Comparison of ENCODE assay signal across 1 cellular context in genomic region chr6:93581371-93581770, GRCh38.
TF ChIP-seq lines count a peak whose summit lies in the region.

No MANE protein-coding gene starts in this region.

TF ChIP-seq in GM23338, 12 proteins besides CTCF, POLR2A, EP300 and RAD21 (continued from another document):
- TF ChIP-seq, protein P1, sequence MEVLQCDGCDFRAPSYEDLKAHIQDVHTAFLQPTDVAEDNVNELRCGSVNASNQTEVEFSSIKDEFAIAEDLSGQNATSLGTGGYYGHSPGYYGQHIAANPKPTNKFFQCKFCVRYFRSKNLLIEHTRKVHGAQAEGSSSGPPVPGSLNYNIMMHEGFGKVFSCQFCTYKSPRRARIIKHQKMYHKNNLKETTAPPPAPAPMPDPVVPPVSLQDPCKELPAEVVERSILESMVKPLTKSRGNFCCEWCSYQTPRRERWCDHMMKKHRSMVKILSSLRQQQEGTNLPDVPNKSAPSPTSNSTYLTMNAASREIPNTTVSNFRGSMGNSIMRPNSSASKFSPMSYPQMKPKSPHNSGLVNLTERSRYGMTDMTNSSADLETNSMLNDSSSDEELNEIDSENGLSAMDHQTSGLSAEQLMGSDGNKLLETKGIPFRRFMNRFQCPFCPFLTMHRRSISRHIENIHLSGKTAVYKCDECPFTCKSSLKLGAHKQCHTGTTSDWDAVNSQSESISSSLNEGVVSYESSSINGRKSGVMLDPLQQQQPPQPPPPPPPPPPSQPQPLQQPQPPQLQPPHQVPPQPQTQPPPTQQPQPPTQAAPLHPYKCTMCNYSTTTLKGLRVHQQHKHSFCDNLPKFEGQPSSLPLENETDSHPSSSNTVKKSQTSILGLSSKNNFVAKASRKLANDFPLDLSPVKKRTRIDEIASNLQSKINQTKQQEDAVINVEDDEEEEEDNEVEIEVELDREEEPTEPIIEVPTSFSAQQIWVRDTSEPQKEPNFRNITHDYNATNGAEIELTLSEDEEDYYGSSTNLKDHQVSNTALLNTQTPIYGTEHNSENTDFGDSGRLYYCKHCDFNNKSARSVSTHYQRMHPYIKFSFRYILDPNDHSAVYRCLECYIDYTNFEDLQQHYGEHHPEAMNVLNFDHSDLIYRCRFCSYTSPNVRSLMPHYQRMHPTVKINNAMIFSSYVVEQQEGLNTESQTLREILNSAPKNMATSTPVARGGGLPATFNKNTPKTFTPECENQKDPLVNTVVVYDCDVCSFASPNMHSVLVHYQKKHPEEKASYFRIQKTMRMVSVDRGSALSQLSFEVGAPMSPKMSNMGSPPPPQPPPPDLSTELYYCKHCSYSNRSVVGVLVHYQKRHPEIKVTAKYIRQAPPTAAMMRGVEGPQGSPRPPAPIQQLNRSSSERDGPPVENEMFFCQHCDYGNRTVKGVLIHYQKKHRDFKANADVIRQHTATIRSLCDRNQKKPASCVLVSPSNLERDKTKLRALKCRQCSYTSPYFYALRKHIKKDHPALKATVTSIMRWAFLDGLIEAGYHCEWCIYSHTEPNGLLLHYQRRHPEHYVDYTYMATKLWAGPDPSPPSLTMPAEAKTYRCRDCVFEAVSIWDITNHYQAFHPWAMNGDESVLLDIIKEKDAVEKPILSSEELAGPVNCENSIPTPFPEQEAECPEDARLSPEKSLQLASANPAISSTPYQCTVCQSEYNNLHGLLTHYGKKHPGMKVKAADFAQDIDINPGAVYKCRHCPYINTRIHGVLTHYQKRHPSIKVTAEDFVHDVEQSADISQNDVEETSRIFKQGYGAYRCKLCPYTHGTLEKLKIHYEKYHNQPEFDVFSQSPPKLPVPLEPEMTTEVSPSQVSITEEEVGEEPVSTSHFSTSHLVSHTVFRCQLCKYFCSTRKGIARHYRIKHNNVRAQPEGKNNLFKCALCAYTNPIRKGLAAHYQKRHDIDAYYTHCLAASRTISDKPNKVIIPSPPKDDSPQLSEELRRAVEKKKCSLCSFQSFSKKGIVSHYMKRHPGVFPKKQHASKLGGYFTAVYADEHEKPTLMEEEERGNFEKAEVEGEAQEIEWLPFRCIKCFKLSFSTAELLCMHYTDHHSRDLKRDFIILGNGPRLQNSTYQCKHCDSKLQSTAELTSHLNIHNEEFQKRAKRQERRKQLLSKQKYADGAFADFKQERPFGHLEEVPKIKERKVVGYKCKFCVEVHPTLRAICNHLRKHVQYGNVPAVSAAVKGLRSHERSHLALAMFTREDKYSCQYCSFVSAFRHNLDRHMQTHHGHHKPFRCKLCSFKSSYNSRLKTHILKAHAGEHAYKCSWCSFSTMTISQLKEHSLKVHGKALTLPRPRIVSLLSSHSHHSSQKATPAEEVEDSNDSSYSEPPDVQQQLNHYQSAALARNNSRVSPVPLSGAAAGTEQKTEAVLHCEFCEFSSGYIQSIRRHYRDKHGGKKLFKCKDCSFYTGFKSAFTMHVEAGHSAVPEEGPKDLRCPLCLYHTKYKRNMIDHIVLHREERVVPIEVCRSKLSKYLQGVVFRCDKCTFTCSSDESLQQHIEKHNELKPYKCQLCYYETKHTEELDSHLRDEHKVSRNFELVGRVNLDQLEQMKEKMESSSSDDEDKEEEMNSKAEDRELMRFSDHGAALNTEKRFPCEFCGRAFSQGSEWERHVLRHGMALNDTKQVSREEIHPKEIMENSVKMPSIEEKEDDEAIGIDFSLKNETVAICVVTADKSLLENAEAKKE (CRISPR knock-in tag; IDR thresholded peaks at IDR 0.05) = no peak
- TF ChIP-seq JUNB (IDR thresholded peaks at IDR 0.05; ENCODE audit: unreplicated experiment) (no peak), EZH2 (IDR thresholded peaks at IDR 0.05; ENCODE audit: low read depth, unreplicated experiment) (no peak), ZNF114 (CRISPR knock-in tag; IDR thresholded peaks at IDR 0.05) (no peak), STAT1 (IDR thresholded peaks at IDR 0.05; ENCODE audit: unreplicated experiment) (no peak)
